ENCODE assay signal across 20 cellular contexts in the genomic region with DNA sequence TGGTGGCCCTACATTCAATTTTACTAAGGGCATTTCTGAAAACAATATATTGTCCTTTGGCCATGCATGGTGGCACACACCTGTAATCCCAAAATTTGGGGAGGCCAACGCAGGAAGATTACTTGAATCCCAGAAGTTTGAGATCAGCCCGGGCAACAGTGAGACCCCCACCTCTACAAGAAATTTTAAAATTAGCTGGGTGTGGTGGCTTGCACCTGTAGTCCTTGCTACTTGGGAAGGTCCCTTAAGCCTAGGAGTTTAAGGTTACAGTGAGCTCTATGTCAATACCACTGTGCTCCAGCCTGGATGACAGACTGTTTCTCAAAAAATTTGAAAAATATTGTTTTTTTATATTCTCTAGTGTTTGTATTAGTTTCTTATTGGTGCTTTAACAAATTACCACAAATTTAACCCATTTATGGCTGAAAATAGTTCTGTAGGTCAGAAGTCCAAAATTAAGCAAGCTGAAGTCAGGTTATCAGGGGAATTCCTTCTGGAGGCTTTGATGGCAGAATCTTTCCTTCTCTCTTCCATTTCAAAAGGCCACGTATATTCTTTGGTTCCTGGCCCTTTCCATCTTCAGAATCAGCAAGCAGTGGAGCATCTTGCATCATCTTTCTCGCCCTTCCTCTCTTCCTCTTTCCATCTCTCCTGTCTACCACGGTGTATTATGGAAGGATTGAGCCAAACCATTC. TPM values are rescaled to one million over a fixed set of nuclear protein-coding genes. Genes with fewer than 3 reads are reported as not detected.
DNase-seq lines count a peak whose midpoint lies in the region; ATAC-seq and TF ChIP-seq lines count a peak whose summit lies in the region.
"Had no signal": no experiment of that assay in that cellular context is flagged by ENCODE, and none has a peak within 500 bp of the region (broad histone marks: within the 10 kb centered on the region; RNA-seq: fewer than 3 reads in every experiment).

No MANE protein-coding gene starts in this region.

- H3K79me2 ChIP-seq in HCT116 (ENCODE audit: insufficient read depth, low read length) = peaks cover 24% of the 10 kb centered on the region

- H3K4me3 ChIP-seq in HCT116 (replicated peaks in 1 of 2; ENCODE audit: low read depth in 1 of 2, low read length in 2 of 2) (no peak overlapping the region), iPS-18a (ENCODE audit: low read length) (no peak overlapping the region)
- H3K4me3 ChIP-seq: upper lobe of left lung had no signal

- POLR2A ChIA-PET in activated CD4-positive, alpha-beta T cell treated with anti-CD3 and anti-CD28 coated beads for 36 hours (lab: Charles Lee) = interaction anchor here (0.6 to 1.2 kb wide), 3 partner anchors 9 to 54 kb away, joined by 4 to 8 read pairs (median 5); no protein-coding TSS in a partner anchor
- POLR2A ChIA-PET in HCT116 (lab: Charles Lee) = interaction anchor here (0.7 to 2.1 kb wide), 3 partner anchors 12 to 16 kb away, joined by 3 to 7 read pairs (median 4); a partner anchor contains a TSS

- H3K27ac Mint-ChIP-seq in activated CD4-positive, alpha-beta T cell treated with anti-CD3 and anti-CD28 coated beads for 36 hours = peak overlapping the region; percentile 78
- H3K27ac Mint-ChIP-seq: activated naive CD4-positive, alpha-beta T cell treated with anti-CD3 and anti-CD28 coated beads, Interleukin-2, amount 10 ng/mL, durations not matched to agents 7 days and 5 days; HFFc6; memory B cell had no signal

- no peaks in the 10 kb centered on the region for H3K27me3 ChIP-seq in HCT116 (ENCODE audit: insufficient read depth, low read length)
- H3K27me3 ChIP-seq in iPS-18a (ENCODE audit: control insufficient read depth, insufficient read depth, low read length) = no peaks in the 10 kb centered on the region
- H3K27me3 ChIP-seq: upper lobe of left lung had no signal

- H3K9ac ChIP-seq in HCT116 (ENCODE audit: low read length) (no peak overlapping the region), iPS-18a (ENCODE audit: low read length) (peak overlapping the region; percentile 39)

- CTCF ChIA-PET in activated CD4-positive, alpha-beta T cell treated with anti-CD3 and anti-CD28 coated beads for 36 hours (lab: Charles Lee) = interaction anchor here (1.0 to 1.3 kb wide), 3 partner anchors 9 to 151 kb away, joined by 3 read pairs; no protein-coding TSS in a partner anchor
- CTCF ChIA-PET in HCT116 (lab: Charles Lee) = no interaction called here

- peaks cover 32% of the 10 kb centered on the region; the same call in 1 of the 2 replicates for H4K20me1 ChIP-seq in HCT116 (ENCODE audit: insufficient read depth)

- TF ChIP-seq POLR2A in HCT116 (IDR thresholded peaks at IDR 0.05; ENCODE audit: borderline replicate concordance, extremely low read depth, insufficient read depth, insufficient read length) = no peak

- intact Hi-C loops in activated CD4-positive, alpha-beta T cell treated with anti-CD3 and anti-CD28 coated beads for 36 hours (cut with DNase I, micrococcal nuclease) = no loop called here
- intact Hi-C loops in HCT116 (cut with micrococcal nuclease) = no loop called here

- H3K4me3 Mint-ChIP-seq in activated CD4-positive, alpha-beta T cell treated with anti-CD3 and anti-CD28 coated beads for 36 hours = no peak overlapping the region
- H3K4me3 Mint-ChIP-seq: activated naive CD4-positive, alpha-beta T cell treated with anti-CD3 and anti-CD28 coated beads, Interleukin-2, amount 10 ng/mL, durations not matched to agents 7 days and 5 days; CD8-positive, alpha-beta memory T cell; HFFc6; memory B cell; naive B cell had no signal

- H3K36me3 ChIP-seq in HCT116 (ENCODE audit: control insufficient read depth in 1 of 2, insufficient read depth in 2 of 2, low read length in 2 of 2) = peaks cover 27 to 32% of the 10 kb centered on the region in 2 experiments
- peaks cover 46% of the 10 kb centered on the region for H3K36me3 ChIP-seq in iPS-18a (ENCODE audit: control insufficient read depth, low read depth, low read length)

- no peak for TF ChIP-seq CTCF in HCT116 (IDR thresholded peaks at IDR 0.05 in 2 of 3, conservative IDR thresholded peaks at IDR 0.05 in 1 of 3; ENCODE audit: borderline replicate concordance in 1 of 3, insufficient read depth in 1 of 3, low read depth in 2 of 3, low read length in 2 of 3)

- no peak for TF ChIP-seq RAD21 in HCT116 (IDR thresholded peaks at IDR 0.05; ENCODE audit: low read depth)

- peaks cover 39% of the 10 kb centered on the region for H3K36me3 Mint-ChIP-seq in activated CD4-positive, alpha-beta T cell treated with anti-CD3 and anti-CD28 coated beads for 36 hours (ENCODE audit: low read depth)

- DNase-seq in activated CD4-positive, alpha-beta T cell treated with anti-CD3 and anti-CD28 coated beads for 36 hours = no peak
- no peak for DNase-seq in activated CD4-positive, alpha-beta T cell treated with anti-CD3 and anti-CD28 coated beads for 48 hours
- DNase-seq in HCT116 (ENCODE audit: low read depth, low spot score) (no peak), OCI-M1 (lab: John Stamatoyannopoulos, UW) (peak; percentile 62), NCI-H128 (lab: John Stamatoyannopoulos, UW; ENCODE audit: unreplicated experiment) (no peak), NCI-H2196 treated with DMSO at 0.1 percent for 48 hours (lab: John Stamatoyannopoulos, UW; ENCODE audit: unreplicated experiment) (no peak)
- DNase-seq: activated CD4-positive, CD25-positive, alpha-beta regulatory T cell treated with anti-CD3 and anti-CD28 coated beads, Interleukin-2, amount 50 U/mL, for 72 hours; activated CD8-positive, alpha-beta memory T cell treated with anti-CD3 and anti-CD28 coated beads, Interleukin-2, amount 50 U/mL, for 4 hours; activated naive CD4-positive, alpha-beta T cell treated with anti-CD3 and anti-CD28 coated beads, Interleukin-2, amount 10 ng/mL, durations not matched to agents 7 days and 5 days; CD8-positive, alpha-beta memory T cell; EL; HFFc6; naive B cell; NCI-H1694 treated with DMSO at 0.1 percent for 48 hours; NCI-H226; stimulated activated CD4-positive, alpha-beta T cell treated with anti-CD3 and anti-CD28 coated beads, Interleukin-1b, Interleukin-23, amount 100 ng/mL, for 48 hours; upper lobe of left lung had no signal

- no peaks in the 10 kb centered on the region for H3K9me3 ChIP-seq in HCT116 (ENCODE audit: control insufficient read depth in 1 of 2, insufficient read depth in 1 of 2, low read depth in 1 of 2, low read length in 2 of 2)
- no peaks in the 10 kb centered on the region for H3K9me3 ChIP-seq in iPS-18a (ENCODE audit: control insufficient read depth, low read depth, low read length)
- H3K9me3 ChIP-seq: upper lobe of left lung had no signal

- BruUV-seq in HCT116 (replicated peaks; lab: Mats Ljungman, UMichigan) = no TSS peak

- H3K9me2 ChIP-seq in HCT116 (ENCODE audit: insufficient read depth) = no peaks in the 10 kb centered on the region

- no peak for ATAC-seq in activated CD4-positive, alpha-beta T cell treated with anti-CD3 and anti-CD28 coated beads for 36 hours
- ATAC-seq in HCT116 (no peak), HG02885 (IDR thresholded peaks at IDR 0.05; ENCODE audit: poor library complexity, unreplicated experiment) (no peak)

- H3K27ac ChIP-seq in HCT116 (ENCODE audit: low read depth, low read length) = no peak overlapping the region
- H3K27ac ChIP-seq in iPS-18a (ENCODE audit: low read length) = no peak overlapping the region
- H3K27ac ChIP-seq: upper lobe of left lung had no signal

- RAD21 ChIA-PET in HCT116 (lab: Charles Lee; ENCODE audit: low non-redundant PET in 1 of 2, low total read pairs in 2 of 2, uncharacterized antibody in 2 of 2, unreplicated experiment in 2 of 2) = no interaction called here

- no peak overlapping the region for H3K4me2 ChIP-seq in HCT116 (ENCODE audit: low read length)

- H3K4me1 ChIP-seq in HCT116 (ENCODE audit: control insufficient read depth in 1 of 2, insufficient read depth in 2 of 2, low read length in 2 of 2) (no peaks in the 10 kb centered on the region), iPS-18a (ENCODE audit: control insufficient read depth, low read depth, low read length) (no peaks in the 10 kb centered on the region)
- H3K4me1 ChIP-seq: upper lobe of left lung had no signal

- no peaks in the 10 kb centered on the region for H3K27me3 Mint-ChIP-seq in activated CD4-positive, alpha-beta T cell treated with anti-CD3 and anti-CD28 coated beads for 36 hours
- H3K27me3 Mint-ChIP-seq: activated naive CD4-positive, alpha-beta T cell treated with anti-CD3 and anti-CD28 coated beads, Interleukin-2, amount 10 ng/mL, durations not matched to agents 7 days and 5 days; CD8-positive, alpha-beta memory T cell; memory B cell; naive B cell had no signal

- no peaks in the 10 kb centered on the region for H3K9me3 Mint-ChIP-seq in activated CD4-positive, alpha-beta T cell treated with anti-CD3 and anti-CD28 coated beads for 36 hours (ENCODE audit: low read depth)
- H3K9me3 Mint-ChIP-seq: activated naive CD4-positive, alpha-beta T cell treated with anti-CD3 and anti-CD28 coated beads, Interleukin-2, amount 10 ng/mL, durations not matched to agents 7 days and 5 days; CD8-positive, alpha-beta memory T cell; HFFc6; memory B cell had no signal

- peaks cover 21% of the 10 kb centered on the region for H3K4me1 Mint-ChIP-seq in activated CD4-positive, alpha-beta T cell treated with anti-CD3 and anti-CD28 coated beads for 36 hours

- H2AFZ ChIP-seq in HCT116 (ENCODE audit: low read depth, low read length, poor library complexity, severe bottlenecking) = no peak overlapping the region

TF ChIP-seq in HCT116, 20 proteins besides CTCF, POLR2A, EP300 and RAD21:
- TF ChIP-seq, protein P1, sequence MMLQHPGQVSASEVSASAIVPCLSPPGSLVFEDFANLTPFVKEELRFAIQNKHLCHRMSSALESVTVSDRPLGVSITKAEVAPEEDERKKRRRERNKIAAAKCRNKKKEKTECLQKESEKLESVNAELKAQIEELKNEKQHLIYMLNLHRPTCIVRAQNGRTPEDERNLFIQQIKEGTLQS (IDR thresholded peaks at IDR 0.05) = no peak
- peak; percentile 33; the same call in 1 of the 2 replicates for TF ChIP-seq CEBPB (IDR thresholded peaks at IDR 0.05; ENCODE audit: low read depth)

RNA-seq across cellular contexts. Expression of a gene that starts 12.4 kb away (rescaled TPM):
- total RNA-seq in activated CD4-positive, alpha-beta T cell treated with anti-CD3 and anti-CD28 coated beads for 36 hours = 100 to 1,000 TPM; 173 to 300 TPM
- total RNA-seq in HCT116 (2021; ENCODE audit: unreplicated experiment) = 274 TPM
- polyA plus RNA-seq in HCT116 (2012) = 57.7 and 80.0 TPM in 2 replicates

RNA-seq across cellular contexts. Expression of a gene that starts 13.4 kb away (rescaled TPM):
- 100 to 1,000 TPM; 600 to 996 TPM for total RNA-seq in activated CD4-positive, alpha-beta T cell treated with anti-CD3 and anti-CD28 coated beads for 36 hours
- total RNA-seq in HCT116 (2021; ENCODE audit: unreplicated experiment) = 870 TPM
- 635 and 851 TPM in 2 replicates for polyA plus RNA-seq in HCT116 (2012)
